In the genomic region with DNA sequence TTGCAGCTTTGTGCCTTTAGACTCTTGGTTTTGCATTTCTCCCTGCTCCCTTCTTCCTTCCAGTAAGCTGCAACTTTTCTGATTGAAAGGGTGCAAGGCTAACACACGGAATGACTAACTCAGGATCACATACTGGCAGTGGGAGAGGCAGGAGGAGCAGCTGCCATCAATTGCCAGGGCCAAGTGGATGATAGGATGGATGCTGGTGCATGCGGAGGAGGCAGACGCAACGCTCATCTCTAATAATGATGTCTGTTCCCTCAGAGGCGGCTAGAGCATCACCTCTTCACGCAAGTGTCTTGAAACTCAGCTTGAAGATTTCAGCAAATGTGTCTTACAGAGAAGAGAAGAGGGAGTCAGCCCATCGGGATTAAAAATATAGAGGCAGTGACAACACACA, we compare ENCODE assay signal across 26 cellular contexts.
"Had no signal": no experiment of that assay in that cellular context is flagged by ENCODE, and none has a peak within 500 bp of the region (broad histone marks: within the 10 kb centered on the region; RNA-seq: fewer than 3 reads in every experiment).

No MANE protein-coding gene starts in this region.

- H3K27ac ChIP-seq: brain microvascular endothelial cell, foreskin keratinocyte, heart right ventricle, lower lobe of right lung, right lobe of liver, uterus had no signal

- H3K36me3 Mint-ChIP-seq: naive thymus-derived CD8-positive, alpha-beta T cell; type B pancreatic cell; WTC11 had no signal

- H3K27me3 Mint-ChIP-seq: activated CD4-positive, alpha-beta memory T cell treated with anti-CD3 and anti-CD28 coated beads, Interleukin-2, amount 10 ng/mL, durations not matched to agents 7 days and 5 days; activated CD4-positive, alpha-beta T cell treated with anti-CD3 and anti-CD28 coated beads, Interleukin-2, amount 10 ng/mL, durations not matched to agents 7 days and 5 days; activated T-cell treated with anti-CD3 and anti-CD28 coated beads, Interleukin-2, amount 50 U/mL, for 24 hours; naive thymus-derived CD8-positive, alpha-beta T cell; T-helper 17 cell had no signal

- ATAC-seq: foreskin keratinocyte; heart right ventricle; naive thymus-derived CD8-positive, alpha-beta T cell; T-helper 17 cell had no signal

- H3K27ac Mint-ChIP-seq: activated CD4-positive, alpha-beta memory T cell treated with anti-CD3 and anti-CD28 coated beads, Interleukin-2, amount 10 ng/mL, durations not matched to agents 7 days and 5 days; activated CD4-positive, alpha-beta T cell treated with anti-CD3 and anti-CD28 coated beads, Interleukin-2, amount 10 ng/mL, durations not matched to agents 7 days and 5 days; activated T-cell treated with anti-CD3 and anti-CD28 coated beads, Interleukin-2, amount 50 U/mL, for 24 hours; dendritic cell treated with granulocyte-macrophage colony-stimulating factor and Interleukin-4, amounts not matched to agents 40 ng/mL and 50 ng/mL, for 4 days; endodermal cell; T-helper 17 cell; type B pancreatic cell; WTC11 had no signal

- DNase-seq: activated CD4-positive, alpha-beta memory T cell treated with anti-CD3 and anti-CD28 coated beads, Interleukin-2, amount 10 ng/mL, durations not matched to agents 7 days and 5 days; activated CD4-positive, alpha-beta T cell treated with anti-CD3 and anti-CD28 coated beads for 1 hour; activated CD4-positive, alpha-beta T cell treated with anti-CD3 and anti-CD28 coated beads, Interleukin-2, amount 10 ng/mL, durations not matched to agents 7 days and 5 days; activated CD8-positive, alpha-beta memory T cell treated with anti-CD3 and anti-CD28 coated beads, Interleukin-2, amount 50 U/mL, for 48 hours; activated gamma-delta T cell treated with Interleukin-2 at 50 U/mL for 16 hours; activated naive CD4-positive, alpha-beta T cell treated with anti-CD3 and anti-CD28 coated beads, Interleukin-2, amount 50 U/mL, for 16 hours; activated T-cell treated with anti-CD3 and anti-CD28 coated beads, Interleukin-2, amount 50 U/mL, for 24 hours; amniotic stem cell; brain microvascular endothelial cell; central memory CD4-positive, alpha-beta T cell; endodermal cell; foreskin keratinocyte; heart right ventricle; lower lobe of right lung; mesenchymal stem cell; naive thymus-derived CD8-positive, alpha-beta T cell; occipital lobe; small intestine; stimulated activated naive CD4-positive, alpha-beta T cell treated with Interleukin-2 at 50 U/mL for 16 hours; T-helper 17 cell; uterus had no signal

- H3K4me3 Mint-ChIP-seq: activated CD4-positive, alpha-beta memory T cell treated with anti-CD3 and anti-CD28 coated beads, Interleukin-2, amount 10 ng/mL, durations not matched to agents 7 days and 5 days; activated CD4-positive, alpha-beta T cell treated with anti-CD3 and anti-CD28 coated beads, Interleukin-2, amount 10 ng/mL, durations not matched to agents 7 days and 5 days; activated T-cell treated with anti-CD3 and anti-CD28 coated beads, Interleukin-2, amount 50 U/mL, for 24 hours; dendritic cell treated with granulocyte-macrophage colony-stimulating factor and Interleukin-4, amounts not matched to agents 40 ng/mL and 50 ng/mL, for 4 days; endodermal cell; naive thymus-derived CD8-positive, alpha-beta T cell; neural crest cell; T-helper 17 cell; type B pancreatic cell; WTC11 had no signal

- H3K9me3 Mint-ChIP-seq: activated CD4-positive, alpha-beta memory T cell treated with anti-CD3 and anti-CD28 coated beads, Interleukin-2, amount 10 ng/mL, durations not matched to agents 7 days and 5 days; activated CD4-positive, alpha-beta T cell treated with anti-CD3 and anti-CD28 coated beads, Interleukin-2, amount 10 ng/mL, durations not matched to agents 7 days and 5 days; activated T-cell treated with anti-CD3 and anti-CD28 coated beads, Interleukin-2, amount 50 U/mL, for 24 hours; naive thymus-derived CD8-positive, alpha-beta T cell; neural crest cell; type B pancreatic cell; WTC11 had no signal

- H3K4me1 Mint-ChIP-seq: activated CD4-positive, alpha-beta memory T cell treated with anti-CD3 and anti-CD28 coated beads, Interleukin-2, amount 10 ng/mL, durations not matched to agents 7 days and 5 days; activated CD4-positive, alpha-beta T cell treated with anti-CD3 and anti-CD28 coated beads, Interleukin-2, amount 10 ng/mL, durations not matched to agents 7 days and 5 days; endodermal cell; neural crest cell; WTC11 had no signal
